21 cellular contexts compared by ENCODE assay signal in genomic region chr4:155592568-155593343, GRCh38.
DNase-seq lines count a peak whose midpoint lies in the region; ATAC-seq, FAIRE-seq and TF ChIP-seq lines count a peak whose summit lies in the region.
"Had no signal": no experiment of that assay in that cellular context is flagged by ENCODE, and none has a peak within 500 bp of the region (broad histone marks: within the 10 kb centered on the region; RNA-seq: fewer than 3 reads in every experiment).

No MANE protein-coding gene starts in this region.

- DNase-seq in BJ (ENCODE audit: low read depth) = peak; percentile 79
- DNase-seq in NCI-H446 treated with DMSO at 0.1 percent for 48 hours (lab: John Stamatoyannopoulos, UW) = peak; percentile 30
- DNase-seq in fibroblast of pulmonary artery (ENCODE audit: low read depth) = peak; percentile 83
- no peak for DNase-seq in osteoblast (ENCODE audit: insufficient read length, low spot score, missing footprints)
- no peak for DNase-seq in NCI-H345 (lab: John Stamatoyannopoulos, UW)
- no peak for DNase-seq in HepG2 (ENCODE audit: low spot score)
- no peak for DNase-seq in thyroid gland
- DNase-seq: activated CD4-positive, alpha-beta T cell treated with anti-CD3 and anti-CD28 coated beads, Interleukin-2, amount 10 ng/mL, durations not matched to agents 7 days and 5 days; BE2C; endodermal cell; glutamatergic neuron; NCI-H146; NCI-H69; stimulated activated naive CD4-positive, alpha-beta T cell treated with Interleukin-2 at 50 U/mL for 16 hours had no signal

- H3K27me3 ChIP-seq in BJ (ENCODE audit: control insufficient read depth, insufficient read depth, low read length) = 0 out of 2 replicates have a peak, but pooled peaks cover 1% of the 10 kb centered on the region
- peaks cover 4% of the 10 kb centered on the region for H3K27me3 ChIP-seq in osteoblast (ENCODE audit: insufficient read depth, low read length)
- H3K27me3 ChIP-seq in HepG2 (ENCODE audit: control insufficient read depth in 1 of 2, insufficient read depth in 2 of 2, low read length in 2 of 2) = no peaks in the 10 kb centered on the region
- no peaks in the 10 kb centered on the region for H3K27me3 ChIP-seq in thyroid gland
- H3K27me3 ChIP-seq: BE2C had no signal

- H3K27ac ChIP-seq in osteoblast (ENCODE audit: low read depth, low read length) = no peak overlapping the region
- no peak overlapping the region for H3K27ac ChIP-seq in HepG2 (ENCODE audit: extremely low read length, insufficient read depth, low read length)
- no peak overlapping the region for H3K27ac ChIP-seq in thyroid gland
- H3K27ac ChIP-seq: KMS-11 had no signal

- peaks cover 34% of the 10 kb centered on the region for H3K4me1 Mint-ChIP-seq in nephron
- H3K4me1 Mint-ChIP-seq: activated CD4-positive, alpha-beta T cell treated with anti-CD3 and anti-CD28 coated beads, Interleukin-2, amount 10 ng/mL, durations not matched to agents 7 days and 5 days had no signal

- H3K36me3 ChIP-seq in BJ (ENCODE audit: control insufficient read depth, insufficient read depth, low read length) (no peaks in the 10 kb centered on the region), osteoblast (ENCODE audit: insufficient read depth, low read length) (no peaks in the 10 kb centered on the region), HepG2 (replicated peaks in 1 of 2; ENCODE audit: control insufficient read depth in 1 of 2, insufficient read depth in 2 of 2, low read length in 2 of 2) (no peaks in the 10 kb centered on the region), thyroid gland (no peaks in the 10 kb centered on the region)
- H3K36me3 ChIP-seq: BE2C had no signal

- H3K27ac Mint-ChIP-seq in nephron = peak overlapping the region; percentile 86 to 95 (median 92)
- H3K27ac Mint-ChIP-seq: activated CD4-positive, alpha-beta T cell treated with anti-CD3 and anti-CD28 coated beads, Interleukin-2, amount 10 ng/mL, durations not matched to agents 7 days and 5 days; activated naive CD4-positive, alpha-beta T cell treated with anti-CD3 and anti-CD28 coated beads, Interleukin-2, amount 50 U/mL, for 72 hours; endodermal cell had no signal

- in situ Hi-C loops in HepG2 (cut with HindIII; ENCODE audit: extremely low pct_ligation_motif_present, low pct_unique_long_range_greater_than_20kb) = no loop called here

- H3K9me3 ChIP-seq in osteoblast (ENCODE audit: low read depth, low read length) (no peaks in the 10 kb centered on the region), HepG2 (ENCODE audit: low read length) (no peaks in the 10 kb centered on the region), thyroid gland (no peaks in the 10 kb centered on the region)
- H3K9me3 ChIP-seq: BE2C had no signal

- H2AFZ ChIP-seq in osteoblast (ENCODE audit: low read length) (no peak overlapping the region), HepG2 (ENCODE audit: low read length) (no peak overlapping the region)
- H2AFZ ChIP-seq: parathyroid adenoma had no signal

- TF ChIP-seq CTCF in BJ (IDR thresholded peaks at IDR 0.05; ENCODE audit: insufficient read depth, low read depth, low read length) = no peak
- TF ChIP-seq CTCF in fibroblast of pulmonary artery (IDR thresholded peaks at IDR 0.05; ENCODE audit: low read length, missing control alignments) = no peak
- TF ChIP-seq CTCF in nephron (IDR thresholded peaks at IDR 0.05; ENCODE audit: unreplicated experiment in 3 of 3) = no peak
- no peak for TF ChIP-seq CTCF in osteoblast (IDR thresholded peaks at IDR 0.05; ENCODE audit: extremely low read depth, low read depth, low read length)
- no peak for TF ChIP-seq CTCF in HepG2 (CRISPR knock-in tag; IDR thresholded peaks at IDR 0.05)
- TF ChIP-seq CTCF in thyroid gland (IDR thresholded peaks at IDR 0.05) = no peak

- H3K4me2 ChIP-seq in osteoblast (ENCODE audit: insufficient read depth, low read length) (no peak overlapping the region), HepG2 (ENCODE audit: low read depth, low read length) (no peak overlapping the region)
- H3K4me2 ChIP-seq: KMS-11 had no signal

- no peaks in the 10 kb centered on the region for H3K27me3 Mint-ChIP-seq in nephron (ENCODE audit: low read depth)

- no peak overlapping the region for H3K9ac ChIP-seq in HepG2 (ENCODE audit: insufficient read depth, low read depth, low read length)
- H3K9ac ChIP-seq: KMS-11, parathyroid adenoma had no signal

- TF ChIP-seq EP300 in HepG2 (IDR thresholded peaks at IDR 0.05; ENCODE audit: low read depth in 2 of 2, low read length in 2 of 2) (no peak), HepG2 (CRISPR knock-in tag; IDR thresholded peaks at IDR 0.05; ENCODE audit: borderline replicate concordance) (no peak)

- no peaks in the 10 kb centered on the region for H4K20me1 ChIP-seq in osteoblast (ENCODE audit: insufficient read depth, low read length)
- no peaks in the 10 kb centered on the region for H4K20me1 ChIP-seq in HepG2 (ENCODE audit: insufficient read depth, low read length)

- no peak for TF ChIP-seq RAD21 in HepG2 (CRISPR knock-in tag; IDR thresholded peaks at IDR 0.05)

- TF ChIP-seq POLR2A in HepG2 (IDR thresholded peaks at IDR 0.05; ENCODE audit: insufficient read depth in 1 of 2, low read depth in 2 of 2, low read length in 2 of 2) (no peak), thyroid gland (IDR thresholded peaks at IDR 0.05) (no peak)

- POLR2A ChIA-PET in BJ (lab: Charles Lee) = interaction anchor here (0.6 kb wide), 1 partner anchor 1083 kb away, joined by 3 read pairs; no protein-coding TSS in a partner anchor
- POLR2A ChIA-PET in HepG2 (lab: Yijun Ruan, JAX) = no interaction called here

- WGBS in HepG2 (ENCODE audit: low lambda C conversion rate) = 2% methylated on average over 3 of the region's 3 CpGs
- WGBS in thyroid gland, 2 donors = 67 to 74% methylated on average over 3 of the region's 3 CpGs

- no peak overlapping the region for H3K4me3 Mint-ChIP-seq in nephron
- H3K4me3 Mint-ChIP-seq: activated CD4-positive, alpha-beta T cell treated with anti-CD3 and anti-CD28 coated beads, Interleukin-2, amount 10 ng/mL, durations not matched to agents 7 days and 5 days; endodermal cell had no signal

- ATAC-seq in HepG2 = no peak
- ATAC-seq: activated naive CD4-positive, alpha-beta T cell treated with anti-CD3 and anti-CD28 coated beads, Interleukin-2, amount 50 U/mL, for 72 hours had no signal

- H3K36me3 Mint-ChIP-seq in nephron (ENCODE audit: low read depth) = no peaks in the 10 kb centered on the region
- H3K36me3 Mint-ChIP-seq: activated naive CD4-positive, alpha-beta T cell treated with anti-CD3 and anti-CD28 coated beads, Interleukin-2, amount 50 U/mL, for 72 hours had no signal

- H3K4me1 ChIP-seq in osteoblast (ENCODE audit: insufficient read depth, low read length) (no peaks in the 10 kb centered on the region), HepG2 (ENCODE audit: insufficient read depth, low read length) (no peaks in the 10 kb centered on the region), thyroid gland (no peaks in the 10 kb centered on the region)
- H3K4me1 ChIP-seq: parathyroid adenoma had no signal

- no TSS peak for BruUV-seq in HepG2 (replicated peaks; lab: Mats Ljungman, UMichigan)

- no peaks in the 10 kb centered on the region for H3K79me2 ChIP-seq in osteoblast (ENCODE audit: insufficient read depth, low read length)
- H3K79me2 ChIP-seq in HepG2 (ENCODE audit: insufficient read depth, low read length) = no peaks in the 10 kb centered on the region
- H3K79me2 ChIP-seq: parathyroid adenoma had no signal

- CTCF ChIA-PET in BJ (lab: Yijun Ruan, JAX) (interaction anchor here (0.6 kb wide), 1 partner anchor 24 kb away, joined by 3 read pairs; no protein-coding TSS in a partner anchor), HepG2 (lab: Yijun Ruan, JAX; ENCODE audit: low intra/inter-chr PET ratio, low total read pairs) (no interaction called here)

- intact Hi-C loops in HepG2 (cut with micrococcal nuclease; ENCODE audit: unreplicated experiment) (no loop called here), thyroid gland (cut with DNase I) (no loop called here)

- no peak for FAIRE-seq in HepG2 (lab: Jason Lieb, UNC)
- FAIRE-seq: keratinocyte, TTC549, urothelium cell line had no signal

- no peak overlapping the region for H3K4me3 ChIP-seq in BJ (ENCODE audit: low read depth, low read length)
- no peak overlapping the region for H3K4me3 ChIP-seq in fibroblast of pulmonary artery (replicated peaks; ENCODE audit: low read depth, low read length)
- no peak overlapping the region for H3K4me3 ChIP-seq in osteoblast (ENCODE audit: insufficient read depth, low read length)
- H3K4me3 ChIP-seq in HepG2 (replicated peaks in 1 of 3; ENCODE audit: insufficient read depth in 1 of 3, low read depth in 2 of 3, low read length in 3 of 3) = no peak overlapping the region
- no peak overlapping the region for H3K4me3 ChIP-seq in thyroid gland (replicated peaks in 1 of 3)

- H3K9me3 Mint-ChIP-seq in nephron = no peaks in the 10 kb centered on the region
- H3K9me3 Mint-ChIP-seq: activated CD4-positive, alpha-beta T cell treated with anti-CD3 and anti-CD28 coated beads, Interleukin-2, amount 10 ng/mL, durations not matched to agents 7 days and 5 days; activated naive CD4-positive, alpha-beta T cell treated with anti-CD3 and anti-CD28 coated beads, Interleukin-2, amount 50 U/mL, for 72 hours; endodermal cell had no signal

TF ChIP-seq in HepG2, 621 proteins besides CTCF, POLR2A, EP300 and RAD21:
- TF ChIP-seq HMG20B (CRISPR knock-in tag; conservative IDR thresholded peaks at IDR 0.05) (no peak), THAP11 (CRISPR knock-in tag; IDR thresholded peaks at IDR 0.05) (no peak), NPAS2 (CRISPR knock-in tag; IDR thresholded peaks at IDR 0.05; ENCODE audit: borderline replicate concordance) (no peak), IKZF5 (CRISPR knock-in tag; IDR thresholded peaks at IDR 0.05) (no peak), ARNT (IDR thresholded peaks at IDR 0.05) (no peak), SOX6 (IDR thresholded peaks at IDR 0.05) (no peak), SOX6 (CRISPR knock-in tag; IDR thresholded peaks at IDR 0.05) (no peak), TBX2 (CRISPR knock-in tag; IDR thresholded peaks at IDR 0.05; ENCODE audit: borderline replicate concordance) (no peak), XBP1 (CRISPR knock-in tag; IDR thresholded peaks at IDR 0.05) (no peak)

Comparison
In these comparisons a context has a peak if more than half of its experiments do, and no peak if none do; other contexts are left out.
1. DNase-seq: peak in BJ (single experiment), NCI-H446 treated with DMSO at 0.1 percent for 48 hours (single experiment) and fibroblast of pulmonary artery (single experiment); none in osteoblast (single experiment), NCI-H345 (single experiment), HepG2 (single experiment) and thyroid gland (0 of 2).